ENCODE assay signal across 9 cellular contexts in the genomic region with DNA sequence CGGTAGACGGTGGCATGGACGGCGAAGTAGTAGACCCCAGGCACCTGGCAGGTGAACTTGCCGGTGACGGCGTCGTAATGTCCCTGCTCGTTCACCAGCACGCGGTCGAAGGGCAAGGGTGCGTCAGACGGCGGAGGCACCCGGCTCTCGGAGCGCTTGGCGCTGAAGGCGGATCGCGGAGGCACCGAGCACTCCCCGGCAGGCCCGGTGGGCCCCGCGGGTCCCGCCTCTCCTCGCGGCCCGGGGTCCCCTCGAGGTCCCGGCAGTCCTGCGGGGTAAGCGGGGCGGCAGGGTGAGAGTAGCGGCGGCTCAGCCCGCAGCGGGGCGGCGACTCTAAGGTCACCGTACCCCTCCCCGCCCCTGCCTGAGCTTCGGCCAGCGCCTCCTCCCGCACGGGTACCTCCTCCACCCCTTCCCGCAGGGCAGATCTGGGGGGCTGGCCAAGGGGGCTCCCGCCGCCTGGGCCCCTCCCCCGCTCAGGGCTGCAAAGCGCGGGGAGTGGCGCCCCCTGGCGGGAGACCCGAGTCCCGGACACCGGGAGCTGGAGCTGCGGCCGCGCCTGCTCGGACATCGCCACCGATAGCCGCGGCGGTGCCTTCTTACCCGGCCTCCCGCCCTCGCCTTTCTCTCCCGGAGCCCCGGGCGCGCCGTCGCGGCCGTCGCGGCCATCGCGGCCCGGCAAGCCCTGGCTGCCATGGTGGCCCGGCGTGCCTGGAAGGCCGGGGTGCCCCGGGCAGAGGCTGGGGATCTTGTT. TPM values are rescaled to one million over a fixed set of nuclear protein-coding genes. Genes with fewer than 3 reads are reported as not detected.
DNase-seq lines count a peak whose midpoint lies in the region; ATAC-seq and TF ChIP-seq lines count a peak whose summit lies in the region.
"Had no signal": no experiment of that assay in that cellular context is flagged by ENCODE, and none has a peak within 500 bp of the region (broad histone marks: within the 10 kb centered on the region; RNA-seq: fewer than 3 reads in every experiment).

No MANE protein-coding gene starts in this region.

- H3K36me3 Mint-ChIP-seq in nephron progenitor cell (ENCODE audit: low read depth), result peaks cover 12% of the 10 kb centered on the region

- peaks cover 53% of the 10 kb centered on the region for H3K4me1 Mint-ChIP-seq in nephron progenitor cell

- H3K4me3 ChIP-seq in BJ (ENCODE audit: low read depth, low read length) (peak overlapping the region; percentile 61), HFF-Myc (replicated peaks; ENCODE audit: low read depth, low read length) (peak overlapping the region; percentile 39), fibroblast of villous mesenchyme (ENCODE audit: low read depth, low read length) (peak overlapping the region; percentile 63)

- CTCF ChIA-PET in BJ (lab: Yijun Ruan, JAX), result interaction anchor here (0.6 to 11.5 kb wide), 26 partner anchors 8 to 370 kb away, joined by 3 to 146 read pairs (median 5); partner anchors contain the start of genes C2CD2L, CBL, MFRP and THY1

- H3K36me3 ChIP-seq in BJ (ENCODE audit: control insufficient read depth, insufficient read depth, low read length), result no peaks in the 10 kb centered on the region; the same call in 1 of the 2 replicates

- peaks cover 58% of the 10 kb centered on the region for H3K27me3 Mint-ChIP-seq in nephron progenitor cell (ENCODE audit: low read depth, poor library complexity)

- ATAC-seq in HG03139 (IDR thresholded peaks at IDR 0.05; ENCODE audit: unreplicated experiment), result no peak

- peak overlapping the region; percentile 77 for H3K4me3 Mint-ChIP-seq in nephron progenitor cell

- peak; percentile 79 for TF ChIP-seq CTCF in BJ (IDR thresholded peaks at IDR 0.05; ENCODE audit: insufficient read depth, low read depth, low read length)
- peak; percentile 81 for TF ChIP-seq CTCF in HFF-Myc (IDR thresholded peaks at IDR 0.05; ENCODE audit: low read depth, low read length, missing control alignments)
- peak; percentile 84 for TF ChIP-seq CTCF in fibroblast of villous mesenchyme (IDR thresholded peaks at IDR 0.05; ENCODE audit: insufficient read depth, low read depth, low read length)
- peak; percentile 88 for TF ChIP-seq CTCF in nephron progenitor cell (IDR thresholded peaks at IDR 0.05)

- peaks cover 3% of the 10 kb centered on the region for H3K27me3 ChIP-seq in BJ (ENCODE audit: control insufficient read depth, insufficient read depth, low read length)

- no peaks in the 10 kb centered on the region for H3K9me3 Mint-ChIP-seq in nephron progenitor cell

- POLR2A ChIA-PET in BJ (lab: Charles Lee), result no interaction called here

- H3K27ac Mint-ChIP-seq in nephron progenitor cell, result no peak overlapping the region

- DNase-seq in BJ (ENCODE audit: low read depth) (no peak), HFF-Myc (ENCODE audit: extremely low read depth, low read depth) (no peak), fibroblast of villous mesenchyme (ENCODE audit: low read depth) (peak; percentile 60), nephron progenitor cell (peak; percentile 89), GDM1 (lab: John Stamatoyannopoulos, UW) (no peak), UCSD-AML1 (lab: John Stamatoyannopoulos, UW; ENCODE audit: unreplicated experiment) (no peak)
- DNase-seq in activated naive CD4-positive, alpha-beta T cell treated with Interleukin-2 at 50 U/mL for 16 hours, result peak; percentile 36

RNA-seq across cellular contexts. Expression of gene C1QTNF5, which starts 0.9 kb away (rescaled TPM):
- polyA plus RNA-seq in BJ (2011; rRNA removed), result 12.2 and 19.4 TPM in 2 replicates
- 4.5 and 6.3 TPM in 2 replicates for polyA minus RNA-seq in BJ (2011; rRNA and poly(A)+ RNA removed)
- total RNA-seq in fibroblast of villous mesenchyme, result 6.5 and 13.5 TPM in 2 replicates

RNA-seq across cellular contexts. Expression of gene RNF26, which starts 5.4 kb away (rescaled TPM):
- 38.4 and 65.1 TPM in 2 replicates for polyA plus RNA-seq in BJ (2011; rRNA removed)
- polyA minus RNA-seq in BJ (2011; rRNA and poly(A)+ RNA removed), result 59.0 and 73.0 TPM in 2 replicates
- total RNA-seq in fibroblast of villous mesenchyme, result 5.2 and 5.8 TPM in 2 replicates

RNA-seq across cellular contexts. Expression of gene MFRP, which starts 6.7 kb away (rescaled TPM):
- not detected in 2 replicates for polyA plus RNA-seq in BJ (2011; rRNA removed)
- polyA minus RNA-seq in BJ (2011; rRNA and poly(A)+ RNA removed), result not detected in 2 replicates
- total RNA-seq in fibroblast of villous mesenchyme, result under 0.01 TPM in 1 of 2 replicates, not detected in the other
- total RNA-seq: HT1080 had no signal

RNA-seq across cellular contexts. Expression of gene MCAM, which starts 22.8 kb away (rescaled TPM):
- polyA plus RNA-seq in BJ (2011; rRNA removed), result 11.6 and 19.2 TPM in 2 replicates
- 7.8 and 10.7 TPM in 2 replicates for polyA minus RNA-seq in BJ (2011; rRNA and poly(A)+ RNA removed)
- 77.3 and 86.4 TPM in 2 replicates for total RNA-seq in fibroblast of villous mesenchyme

RNA-seq across cellular contexts. Expression of gene USP2, which starts 41.7 kb away (rescaled TPM):
- 0.27 and 0.71 TPM in 2 replicates for polyA plus RNA-seq in BJ (2011; rRNA removed)
- polyA minus RNA-seq in BJ (2011; rRNA and poly(A)+ RNA removed), result 0.41 and 1.8 TPM in 2 replicates
- under 0.01 and 0.43 TPM in 2 replicates for total RNA-seq in fibroblast of villous mesenchyme

Comparison
In these comparisons a context has a peak if more than half of its experiments do, and no peak if none do; other contexts are left out.
1. DNase-seq: peak in activated naive CD4-positive, alpha-beta T cell treated with Interleukin-2 at 50 U/mL for 16 hours (single experiment), fibroblast of villous mesenchyme (single experiment) and nephron progenitor cell (single experiment); none in BJ (single experiment), HFF-Myc (single experiment), GDM1 (single experiment) and UCSD-AML1 (single experiment).
2. Peak in every context shown above with its lines, with median percentiles within 50 percentile points of each other: H3K4me3 ChIP-seq and CTCF ChIP-seq.